In genomic region chr1:55650449-55650848, GRCh38 we compare ENCODE assay signal across 16 cellular contexts.
"Had no signal": no experiment of that assay in that cellular context is flagged by ENCODE, and none has a peak within 500 bp of the region (broad histone marks: within the 10 kb centered on the region; RNA-seq: fewer than 3 reads in every experiment).

No MANE protein-coding gene starts in this region.

- H3K9me3 Mint-ChIP-seq: activated T-cell treated with anti-CD3 and anti-CD28 coated beads, Interleukin-2, amount 50 U/mL, for 24 hours; memory B cell; nephron progenitor cell; stimulated activated naive CD8-positive, alpha-beta T cell treated with anti-CD3 and anti-CD28 coated beads, Interleukin-15, amount 100 ng/mL, for 72 hours had no signal

- DNase-seq: activated CD4-positive, alpha-beta T cell treated with anti-CD3 and anti-CD28 coated beads, Interleukin-2, amount 50 U/mL, for 4 hours; activated CD8-positive, alpha-beta memory T cell treated with anti-CD3 and anti-CD28 coated beads, Interleukin-2, amount 10 ng/mL, durations not matched to agents 7 days and 5 days; activated effector memory CD4-positive, alpha-beta T cell treated with Interleukin-2 at 50 U/mL for 16 hours; activated T-cell treated with anti-CD3 and anti-CD28 coated beads, Interleukin-2, amount 50 U/mL, for 24 hours; dermis blood vessel endothelial cell; foreskin keratinocyte; islet precursor cell; nephron progenitor cell; stimulated activated CD4-positive, alpha-beta T cell treated with anti-CD3 and anti-CD28 coated beads, Interleukin-4, amount 100 ng/mL, for 1 hour; stimulated activated naive CD8-positive, alpha-beta T cell treated with anti-CD3 and anti-CD28 coated beads, Interleukin-15, amount 100 ng/mL, for 72 hours; T-helper 2 cell had no signal

- H3K27ac ChIP-seq: foreskin keratinocyte had no signal

- H3K4me3 Mint-ChIP-seq: activated CD8-positive, alpha-beta memory T cell treated with anti-CD3 and anti-CD28 coated beads, Interleukin-2, amount 10 ng/mL, durations not matched to agents 7 days and 5 days; activated naive CD8-positive, alpha-beta T cell; activated T-cell treated with anti-CD3 and anti-CD28 coated beads, Interleukin-2, amount 50 U/mL, for 24 hours; central memory CD8-positive, alpha-beta T cell; memory B cell; nephron progenitor cell; stimulated activated naive CD8-positive, alpha-beta T cell treated with anti-CD3 and anti-CD28 coated beads, Interleukin-15, amount 100 ng/mL, for 72 hours had no signal

- ATAC-seq: activated CD8-positive, alpha-beta memory T cell treated with anti-CD3 and anti-CD28 coated beads, Interleukin-2, amount 10 ng/mL, durations not matched to agents 7 days and 5 days; foreskin keratinocyte; left lobe of liver; stimulated activated naive CD8-positive, alpha-beta T cell treated with anti-CD3 and anti-CD28 coated beads, Interleukin-15, amount 100 ng/mL, for 72 hours had no signal

- H3K4me3 ChIP-seq: thoracic aorta had no signal

- H3K36me3 Mint-ChIP-seq: activated CD8-positive, alpha-beta memory T cell treated with anti-CD3 and anti-CD28 coated beads, Interleukin-2, amount 10 ng/mL, durations not matched to agents 7 days and 5 days; activated naive CD8-positive, alpha-beta T cell; memory B cell had no signal

- H3K27ac Mint-ChIP-seq: activated CD8-positive, alpha-beta memory T cell treated with anti-CD3 and anti-CD28 coated beads, Interleukin-2, amount 10 ng/mL, durations not matched to agents 7 days and 5 days; activated naive CD8-positive, alpha-beta T cell; activated T-cell treated with anti-CD3 and anti-CD28 coated beads, Interleukin-2, amount 50 U/mL, for 24 hours; memory B cell; nephron progenitor cell; stimulated activated naive CD8-positive, alpha-beta T cell treated with anti-CD3 and anti-CD28 coated beads, Interleukin-15, amount 100 ng/mL, for 72 hours had no signal

- H3K27me3 ChIP-seq: foreskin keratinocyte had no signal

- H3K4me1 Mint-ChIP-seq: activated CD8-positive, alpha-beta memory T cell treated with anti-CD3 and anti-CD28 coated beads, Interleukin-2, amount 10 ng/mL, durations not matched to agents 7 days and 5 days; central memory CD8-positive, alpha-beta T cell; memory B cell; stimulated activated naive CD8-positive, alpha-beta T cell treated with anti-CD3 and anti-CD28 coated beads, Interleukin-15, amount 100 ng/mL, for 72 hours had no signal

- H3K27me3 Mint-ChIP-seq: activated CD8-positive, alpha-beta memory T cell treated with anti-CD3 and anti-CD28 coated beads, Interleukin-2, amount 10 ng/mL, durations not matched to agents 7 days and 5 days; activated naive CD8-positive, alpha-beta T cell; central memory CD8-positive, alpha-beta T cell; stimulated activated naive CD8-positive, alpha-beta T cell treated with anti-CD3 and anti-CD28 coated beads, Interleukin-15, amount 100 ng/mL, for 72 hours had no signal

- H3K9me3 ChIP-seq: thoracic aorta had no signal

- H3K36me3 ChIP-seq: thoracic aorta had no signal
